ENCODE assay signal across 11 cellular contexts in the genomic region with DNA sequence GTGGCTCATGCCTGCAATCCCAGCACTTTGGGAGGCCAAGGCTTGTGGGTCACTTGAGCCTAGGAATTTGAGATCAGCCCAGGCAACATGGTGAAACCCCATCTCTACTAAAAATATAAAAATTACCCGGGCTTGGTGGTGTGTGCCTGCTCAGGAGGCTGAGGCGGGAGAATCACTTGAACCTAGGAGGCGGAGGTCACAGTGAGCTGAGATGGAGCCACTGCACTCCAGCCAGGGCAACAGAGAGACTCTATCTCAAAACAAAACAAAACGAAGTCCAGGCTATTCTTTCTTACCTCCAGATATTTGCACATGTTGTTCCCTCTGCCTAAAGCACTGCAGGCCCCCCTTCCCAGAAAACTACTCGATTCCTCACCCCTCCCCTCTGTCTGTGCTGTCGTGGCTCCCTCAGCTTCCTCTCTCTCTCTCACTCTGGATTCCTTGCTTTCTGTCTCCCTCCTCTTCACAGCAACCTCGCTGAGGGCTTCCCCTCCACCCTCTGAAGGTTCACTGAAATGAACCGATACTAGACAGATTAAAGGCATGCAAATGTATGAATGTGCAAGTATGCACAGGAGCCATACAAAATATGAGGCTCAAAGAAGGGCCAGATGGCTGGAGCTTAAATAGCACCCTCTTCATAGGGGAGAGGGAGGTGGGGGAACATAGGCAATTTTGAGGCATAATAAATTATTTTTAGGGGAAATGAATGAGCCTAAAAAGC. TPM values are rescaled to one million over a fixed set of nuclear protein-coding genes. Genes with fewer than 3 reads are reported as not detected.
DNase-seq lines count a peak whose midpoint lies in the region; ATAC-seq and TF ChIP-seq lines count a peak whose summit lies in the region.
"Had no signal": no experiment of that assay in that cellular context is flagged by ENCODE, and none has a peak within 500 bp of the region (broad histone marks: within the 10 kb centered on the region; RNA-seq: fewer than 3 reads in every experiment).

No MANE protein-coding gene starts in this region.

- ATAC-seq in GM21526 (IDR thresholded peaks at IDR 0.05; ENCODE audit: low FRiP score, unreplicated experiment) (peak; percentile 84), HG03469 (IDR thresholded peaks at IDR 0.05; ENCODE audit: unreplicated experiment) (peak; percentile 87), HG03521 (IDR thresholded peaks at IDR 0.05; ENCODE audit: unreplicated experiment) (no peak)
- ATAC-seq in naive thymus-derived CD4-positive, alpha-beta T cell, result peak; percentile 66

- H3K27ac ChIP-seq in naive thymus-derived CD4-positive, alpha-beta T cell (ENCODE audit: low read depth, low read length), result peak overlapping the region; percentile 65
- no peak overlapping the region for H3K27ac ChIP-seq in PC-9
- H3K27ac ChIP-seq: HL-60 had no signal

- H3K9me3 Mint-ChIP-seq in activated T-cell treated with anti-CD3 and anti-CD28 coated beads, Interleukin-2, amount 50 U/mL, for 24 hours, result no peaks in the 10 kb centered on the region
- no peaks in the 10 kb centered on the region for H3K9me3 Mint-ChIP-seq in naive thymus-derived CD4-positive, alpha-beta T cell

- H3K4me3 Mint-ChIP-seq in activated T-cell treated with anti-CD3 and anti-CD28 coated beads, Interleukin-2, amount 50 U/mL, for 24 hours, result no peak overlapping the region
- peak overlapping the region; percentile 19 to 86 (median 68) for H3K4me3 Mint-ChIP-seq in naive thymus-derived CD4-positive, alpha-beta T cell

- H3F3A ChIP-seq in PC-9 (ENCODE audit: insufficient read depth, low read depth), result no peaks in the 10 kb centered on the region

- H2AFZ ChIP-seq in PC-9, result no peak overlapping the region

- CTCF ChIA-PET in naive thymus-derived CD4-positive, alpha-beta T cell (lab: Charles Lee), result interaction anchor here (0.6 to 1.2 kb wide), 3 partner anchors 55 to 744 kb away, joined by 3 to 4 read pairs (median 4); no protein-coding TSS in a partner anchor
- CTCF ChIA-PET in PC-9 (lab: Charles Lee), result no interaction called here

- H3K27me3 Mint-ChIP-seq in activated T-cell treated with anti-CD3 and anti-CD28 coated beads, Interleukin-2, amount 50 U/mL, for 24 hours, result peaks cover 5% of the 10 kb centered on the region
- peaks cover 0 to 4% (median 0%) of the 10 kb centered on the region in 5 donors for H3K27me3 Mint-ChIP-seq in naive thymus-derived CD4-positive, alpha-beta T cell

- no peaks in the 10 kb centered on the region for H3K9me3 ChIP-seq in naive thymus-derived CD4-positive, alpha-beta T cell (ENCODE audit: control insufficient read depth in 2 of 3, low read length in 3 of 3)
- H3K9me3 ChIP-seq in PC-9 (ENCODE audit: insufficient read depth, low read depth), result no peaks in the 10 kb centered on the region

- intact Hi-C loops in naive thymus-derived CD4-positive, alpha-beta T cell (cut with micrococcal nuclease), result loop anchor here in 1 of 2 donors (5.0 kb wide), 3 partner anchors 230 to 1950 kb away; partner anchors contain the start of gene CLASP1
- intact Hi-C loops in PC-9 (cut with micrococcal nuclease; ENCODE audit: unreplicated experiment), result no loop called here

- TF ChIP-seq CTCF in PC-9 (conservative IDR thresholded peaks at IDR 0.05), result no peak

- H3K36me3 ChIP-seq in naive thymus-derived CD4-positive, alpha-beta T cell (ENCODE audit: control insufficient read depth in 2 of 3, insufficient read depth in 3 of 3, low read length in 3 of 3), result no peaks in the 10 kb centered on the region
- no peaks in the 10 kb centered on the region for H3K36me3 ChIP-seq in PC-9 (ENCODE audit: low read depth)

- peak overlapping the region; percentile 51 for H3K27ac Mint-ChIP-seq in activated T-cell treated with anti-CD3 and anti-CD28 coated beads, Interleukin-2, amount 50 U/mL, for 24 hours
- peak overlapping the region in 8 of 9 donors; percentile 83 to 97 (median 90) for H3K27ac Mint-ChIP-seq in naive thymus-derived CD4-positive, alpha-beta T cell

- no TSS peak for BruUV-seq in PC-9 (replicated peaks; lab: Mats Ljungman, UMichigan)

- peaks cover 47% of the 10 kb centered on the region for H3K4me1 Mint-ChIP-seq in activated T-cell treated with anti-CD3 and anti-CD28 coated beads, Interleukin-2, amount 50 U/mL, for 24 hours (ENCODE audit: low read depth)
- H3K4me1 Mint-ChIP-seq in naive thymus-derived CD4-positive, alpha-beta T cell, result peaks cover 17 to 63% (median 55%) of the 10 kb centered on the region in 7 donors

- no peak for DNase-seq in activated T-cell treated with anti-CD3 and anti-CD28 coated beads, Interleukin-2, amount 50 U/mL, for 24 hours
- no peak for DNase-seq in activated T-cell treated with anti-CD3 and anti-CD28 coated beads, Interleukin-2, amount 50 U/mL, for 1 hour
- peak in 6 of 9 donors; percentile 25 to 49 (median 30) for DNase-seq in naive thymus-derived CD4-positive, alpha-beta T cell
- DNase-seq in PC-9 (no peak), NCI-H2029 treated with DMSO at 0.1 percent for 48 hours (lab: John Stamatoyannopoulos, UW) (no peak)
- DNase-seq: activated effector memory CD4-positive, alpha-beta T cell treated with anti-CD3 and anti-CD28 coated beads, Interleukin-2, amount 50 U/mL, for 16 hours; NCI-H2081 treated with DMSO at 0.1 percent for 48 hours had no signal

- no peak overlapping the region for H3K4me3 ChIP-seq in naive thymus-derived CD4-positive, alpha-beta T cell (ENCODE audit: low read length)
- H3K4me3 ChIP-seq in PC-9, result no peak overlapping the region

- H3K4me1 ChIP-seq in naive thymus-derived CD4-positive, alpha-beta T cell (ENCODE audit: control insufficient read depth in 2 of 2, insufficient read depth in 2 of 2, low read length in 2 of 2), result peaks cover 0 to 50% of the 10 kb centered on the region in 2 donors
- no peaks in the 10 kb centered on the region for H3K4me1 ChIP-seq in PC-9 (replicated peaks; ENCODE audit: insufficient read depth)

- no peaks in the 10 kb centered on the region; the same call in 1 of the 2 replicates for H4K20me1 ChIP-seq in PC-9 (ENCODE audit: insufficient read depth)

- no peaks in the 10 kb centered on the region for H3K27me3 ChIP-seq in naive thymus-derived CD4-positive, alpha-beta T cell (ENCODE audit: control insufficient read depth in 2 of 2, insufficient read depth in 2 of 2, low read length in 2 of 2)
- no peaks in the 10 kb centered on the region for H3K27me3 ChIP-seq in PC-9 (ENCODE audit: insufficient read depth, low read depth)

- H3K36me3 Mint-ChIP-seq in activated T-cell treated with anti-CD3 and anti-CD28 coated beads, Interleukin-2, amount 50 U/mL, for 24 hours (ENCODE audit: low read depth), result no peaks in the 10 kb centered on the region
- H3K36me3 Mint-ChIP-seq in naive thymus-derived CD4-positive, alpha-beta T cell, result peaks cover 0 to 4% (median 0%) of the 10 kb centered on the region in 5 donors

- H3K9me2 ChIP-seq in PC-9 (ENCODE audit: insufficient read depth), result no peaks in the 10 kb centered on the region

- no peak overlapping the region for H3K4me2 ChIP-seq in PC-9

- POLR2A ChIA-PET in naive thymus-derived CD4-positive, alpha-beta T cell (lab: Charles Lee), result interaction anchor here (0.9 to 4.9 kb wide), 3 partner anchors 18 to 479 kb away, joined by 3 to 67 read pairs (median 8); partner anchors contain the start of gene TMEM177
- POLR2A ChIA-PET in PC-9 (lab: Charles Lee; ENCODE audit: unreplicated experiment), result no interaction called here

- H3K79me2 ChIP-seq in PC-9 (ENCODE audit: low read depth), result no peaks in the 10 kb centered on the region

RNA-seq across cellular contexts. Expression of gene TMEM177, which starts 18.5 kb away (rescaled TPM):
- 10 to 100 TPM in 3 of 5 experiments, 1 to 10 TPM in 2; 5.5 to 38.1 (median 11.6) TPM for total RNA-seq in naive thymus-derived CD4-positive, alpha-beta T cell
- polyA plus RNA-seq in naive thymus-derived CD4-positive, alpha-beta T cell, result 10 to 100 TPM; 15.4 to 27.6 TPM
- 18.2 and 18.4 TPM in 2 replicates for total RNA-seq in PC-9 (2021)

Comparison
In these comparisons a context has a peak if more than half of its experiments do, and no peak if none do; other contexts are left out.
1. DNase-seq: peak in naive thymus-derived CD4-positive, alpha-beta T cell (6 of 9); none in activated T-cell treated with anti-CD3 and anti-CD28 coated beads, Interleukin-2, amount 50 U/mL, for 24 hours (single experiment), activated T-cell treated with anti-CD3 and anti-CD28 coated beads, Interleukin-2, amount 50 U/mL, for 1 hour (single experiment), PC-9 (0 of 2) and NCI-H2029 treated with DMSO at 0.1 percent for 48 hours (single experiment).